In the genomic region with DNA sequence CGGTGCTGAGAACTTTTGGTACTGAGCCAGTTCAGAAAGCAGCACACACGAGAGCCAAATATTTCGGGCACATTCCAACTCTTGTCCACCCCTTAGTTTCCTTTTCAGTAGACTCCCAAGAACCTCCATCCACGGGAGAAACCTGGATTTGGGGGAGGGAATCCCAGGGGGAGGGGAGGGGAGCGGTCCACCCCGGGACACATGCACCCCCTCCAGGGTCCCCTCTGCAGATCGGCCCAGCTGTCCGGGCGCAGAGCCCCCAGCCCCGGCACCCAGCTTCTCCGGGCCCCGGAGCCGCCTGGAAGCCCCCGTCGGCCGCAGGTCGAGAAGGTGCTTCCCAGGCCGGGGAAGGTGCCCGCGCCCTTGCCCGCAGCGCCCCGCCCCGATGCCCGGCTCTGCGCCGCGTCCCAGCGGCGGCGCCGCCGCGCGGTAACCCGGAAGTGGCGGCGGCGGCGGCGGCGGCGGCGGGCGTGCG, we compare ENCODE assay signal across 8 cellular contexts. TPM values are rescaled to one million over a fixed set of nuclear protein-coding genes. Genes with fewer than 3 reads are reported as not detected.
DNase-seq lines count a peak whose midpoint lies in the region; ATAC-seq and TF ChIP-seq lines count a peak whose summit lies in the region.

No MANE protein-coding gene starts in this region.

- no peak overlapping the region for H3K27ac ChIP-seq in neuronal stem cell (replicated peaks; ENCODE audit: low read length)

- H3K9me3 Mint-ChIP-seq in IgD-negative memory B cell = no peaks in the 10 kb centered on the region
- no peaks in the 10 kb centered on the region for H3K9me3 Mint-ChIP-seq in activated CD8-positive, alpha-beta memory T cell treated with anti-CD3 and anti-CD28 coated beads, Interleukin-2, amount 10 ng/mL, durations not matched to agents 7 days and 5 days (ENCODE audit: low read depth)

- peaks cover 8 to 19% (median 14%) of the 10 kb centered on the region in 3 donors for H3K4me1 Mint-ChIP-seq in IgD-negative memory B cell
- H3K4me1 Mint-ChIP-seq in activated CD8-positive, alpha-beta memory T cell treated with anti-CD3 and anti-CD28 coated beads, Interleukin-2, amount 10 ng/mL, durations not matched to agents 7 days and 5 days = peaks cover 19% of the 10 kb centered on the region

- no peak for TF ChIP-seq CTCF in BJ (IDR thresholded peaks at IDR 0.05; ENCODE audit: insufficient read depth, low read depth, low read length)

- no peaks in the 10 kb centered on the region; the same call in 1 of the 2 replicates for H3K36me3 ChIP-seq in BJ (ENCODE audit: control insufficient read depth, insufficient read depth, low read length)
- peaks cover 0 to 4% of the 10 kb centered on the region in 2 donors for H3K36me3 ChIP-seq in neuronal stem cell (replicated peaks in 1 of 2; ENCODE audit: control insufficient read depth in 2 of 2, insufficient read depth in 2 of 2, low read length in 2 of 2)

- peaks cover 17% of the 10 kb centered on the region for H3K27me3 Mint-ChIP-seq in IgD-negative memory B cell
- peaks cover 60% of the 10 kb centered on the region for H3K27me3 Mint-ChIP-seq in activated CD8-positive, alpha-beta memory T cell treated with anti-CD3 and anti-CD28 coated beads, Interleukin-2, amount 10 ng/mL, durations not matched to agents 7 days and 5 days

- H3K4me3 ChIP-seq in BJ (ENCODE audit: low read depth, low read length) (peak overlapping the region; percentile 92), neuronal stem cell (ENCODE audit: low read length in 2 of 2) (peak overlapping the region; percentile 93 to 96)

- H3K27me3 ChIP-seq in BJ (ENCODE audit: control insufficient read depth, insufficient read depth, low read length) (no peaks in the 10 kb centered on the region), neuronal stem cell (ENCODE audit: control insufficient read depth in 3 of 3, insufficient read depth in 3 of 3, low read depth in 1 of 3, low read length in 3 of 3) (peaks cover 0 to 3% (median 0%) of the 10 kb centered on the region in 3 experiments)

- H3K4me3 Mint-ChIP-seq in IgD-negative memory B cell = peak overlapping the region; percentile 85 to 97 (median 92)
- peak overlapping the region; percentile 74 for H3K4me3 Mint-ChIP-seq in activated CD8-positive, alpha-beta memory T cell treated with anti-CD3 and anti-CD28 coated beads, Interleukin-2, amount 10 ng/mL, durations not matched to agents 7 days and 5 days

- POLR2A ChIA-PET in BJ (lab: Charles Lee) = interaction anchor here (1.0 kb wide), 1 partner anchor 85 kb away, joined by 3 read pairs; no protein-coding TSS in a partner anchor

- no peak overlapping the region for H3K4ac ChIP-seq in neuronal stem cell (ENCODE audit: low read length)

- H2BK12ac ChIP-seq in neuronal stem cell (ENCODE audit: low read length) = no peak overlapping the region

- peaks cover 1% of the 10 kb centered on the region for H3K36me3 Mint-ChIP-seq in IgD-negative memory B cell
- H3K36me3 Mint-ChIP-seq in activated CD8-positive, alpha-beta memory T cell treated with anti-CD3 and anti-CD28 coated beads, Interleukin-2, amount 10 ng/mL, durations not matched to agents 7 days and 5 days = no peaks in the 10 kb centered on the region

- H3K23ac ChIP-seq in neuronal stem cell (ENCODE audit: low read depth, low read length, poor library complexity) = no peak overlapping the region

- peak; percentile 29 for ATAC-seq in GM19467 (IDR thresholded peaks at IDR 0.05; ENCODE audit: unreplicated experiment)
- peak; percentile 12 for ATAC-seq in activated CD8-positive, alpha-beta memory T cell treated with anti-CD3 and anti-CD28 coated beads, Interleukin-2, amount 10 ng/mL, durations not matched to agents 7 days and 5 days

- peak overlapping the region; percentile 51 for H3K9ac ChIP-seq in neuronal stem cell (ENCODE audit: low read depth, low read length, poor library complexity)

- no peak overlapping the region for H2BK15ac ChIP-seq in neuronal stem cell (ENCODE audit: low read length)

- H3K9me3 ChIP-seq in neuronal stem cell (replicated peaks in 1 of 2; ENCODE audit: control insufficient read depth in 2 of 2, insufficient read depth in 1 of 2, low read depth in 1 of 2, low read length in 2 of 2) = peaks cover 0 to 9% of the 10 kb centered on the region in 2 donors

- WGBS in neuronal stem cell (ENCODE audit: extremely low coverage in 2 of 2, insufficient read length in 2 of 2, insufficient replicate concordance in 1 of 2), 2 donors = no CpG with 5 or more reads among the region's 46 CpGs

- H3K4me1 ChIP-seq in neuronal stem cell (ENCODE audit: control insufficient read depth in 2 of 2, insufficient read depth in 1 of 2, low read depth in 1 of 2, low read length in 2 of 2) = peaks cover 5 to 8% of the 10 kb centered on the region in 2 donors

- peaks cover 2% of the 10 kb centered on the region for H3K79me1 ChIP-seq in neuronal stem cell (ENCODE audit: low read depth, low read length)

- peak overlapping the region; percentile 96 for H2AFZ ChIP-seq in neuronal stem cell (ENCODE audit: low read length)

- CTCF ChIA-PET in BJ (lab: Yijun Ruan, JAX) = interaction anchor here (1.2 to 5.1 kb wide), 4 partner anchors 74 to 127 kb away, joined by 3 to 33 read pairs (median 12); no protein-coding TSS in a partner anchor
- CTCF ChIA-PET in activated CD8-positive, alpha-beta memory T cell treated with anti-CD3 and anti-CD28 coated beads, Interleukin-2, amount 10 ng/mL, durations not matched to agents 7 days and 5 days (lab: Charles Lee) = interaction anchor here (0.5 to 1.6 kb wide), 3 partner anchors 22 to 289 kb away, joined by 3 to 5 read pairs (median 5); no protein-coding TSS in a partner anchor

- no peak overlapping the region for H2BK120ac ChIP-seq in neuronal stem cell (ENCODE audit: low read depth, low read length)

- H4K8ac ChIP-seq in neuronal stem cell (ENCODE audit: low read depth, low read length) = no peak overlapping the region

- no peak overlapping the region for H2BK5ac ChIP-seq in neuronal stem cell (ENCODE audit: low read length)

- peak overlapping the region in 1 of 3 donors; percentile 92 for H3K27ac Mint-ChIP-seq in IgD-negative memory B cell
- H3K27ac Mint-ChIP-seq in activated CD8-positive, alpha-beta memory T cell treated with anti-CD3 and anti-CD28 coated beads, Interleukin-2, amount 10 ng/mL, durations not matched to agents 7 days and 5 days = peak overlapping the region; percentile 54

- DNase-seq in BJ (ENCODE audit: low read depth) (no peak), fibroblast of gingiva (ENCODE audit: low read depth) (peak; percentile 13), neuronal stem cell (ENCODE audit: low spot score) (no peak), SK-N-DZ (ENCODE audit: low spot score) (no peak), mesenteric fat pad (ENCODE audit: low spot score) (no peak)
- peak; percentile 41 for DNase-seq in activated CD8-positive, alpha-beta memory T cell treated with anti-CD3 and anti-CD28 coated beads, Interleukin-2, amount 10 ng/mL, durations not matched to agents 7 days and 5 days

- H3K14ac ChIP-seq in neuronal stem cell (ENCODE audit: low read length) = no peak overlapping the region

- H3K18ac ChIP-seq in neuronal stem cell (ENCODE audit: low read length) = peak overlapping the region; percentile 87

- H3K4me2 ChIP-seq in neuronal stem cell (ENCODE audit: insufficient read depth, low read length, poor library complexity, severe bottlenecking) = peak overlapping the region; percentile 68

- H2AK5ac ChIP-seq in neuronal stem cell (ENCODE audit: low read depth, low read length) = no peak overlapping the region

- H4K91ac ChIP-seq in neuronal stem cell (ENCODE audit: low read depth, low read length, poor library complexity) = no peak overlapping the region

RNA-seq across cellular contexts. Expression of a gene that starts 0.4 kb away (rescaled TPM):
- polyA plus RNA-seq in BJ (2011; rRNA removed) = 19.2 and 22.6 TPM in 2 replicates
- polyA minus RNA-seq in BJ (2011; rRNA and poly(A)+ RNA removed) = 18.7 and 22.1 TPM in 2 replicates
- polyA plus RNA-seq in IgD-negative memory B cell = 0.11 TPM
- total RNA-seq in activated CD8-positive, alpha-beta memory T cell treated with anti-CD3 and anti-CD28 coated beads, Interleukin-2, amount 10 ng/mL, durations not matched to agents 7 days and 5 days = 1 to 10 TPM; 1.5 to 2.2 TPM
- 13.5 TPM for polyA plus RNA-seq in neuronal stem cell (2013, experiment 1 of 2)
- 12.9 TPM for polyA plus RNA-seq in neuronal stem cell (2013, experiment 2 of 2)
- polyA plus RNA-seq in SK-N-DZ (2014; cell fraction: cytosol; rRNA removed) = 5.6 and 9.3 TPM in 2 replicates
- polyA plus RNA-seq in SK-N-DZ (2014; cell fraction: nucleus; rRNA removed) = 4.2 and 4.3 TPM in 2 replicates
- 5.0 TPM for total RNA-seq in mesenteric fat pad

Comparison
In these comparisons a context has a peak if more than half of its experiments do, and no peak if none do; other contexts are left out.
1. DNase-seq: peak in activated CD8-positive, alpha-beta memory T cell treated with anti-CD3 and anti-CD28 coated beads, Interleukin-2, amount 10 ng/mL, durations not matched to agents 7 days and 5 days (single experiment) and fibroblast of gingiva (single experiment); none in BJ (single experiment), neuronal stem cell (single experiment), SK-N-DZ (single experiment) and mesenteric fat pad (single experiment).